In genomic region chr2:43023791-43024514, GRCh38 we compare ENCODE assay signal across 19 cellular contexts.
A peak's percentile ranks its signal among the peaks of the same experiment; 100 is the strongest.
DNase-seq lines count a peak whose midpoint lies in the region; ATAC-seq and TF ChIP-seq lines count a peak whose summit lies in the region.
"Had no signal": no experiment of that assay in that cellular context is flagged by ENCODE, and none has a peak within 500 bp of the region (broad histone marks: within the 10 kb centered on the region; RNA-seq: fewer than 3 reads in every experiment).

No MANE protein-coding gene starts in this region.

- H3K9me1 ChIP-seq in IMR-90 (ENCODE audit: insufficient read depth, low read length), result peaks cover 5% of the 10 kb centered on the region

- no peak overlapping the region for H3K9ac ChIP-seq in IMR-90 (ENCODE audit: low read depth, low read length)
- no peak overlapping the region for H3K9ac ChIP-seq in mesendoderm (ENCODE audit: low read length)
- no peak overlapping the region for H3K9ac ChIP-seq in MM.1S (ENCODE audit: low read length)

- H3K9me3 Mint-ChIP-seq in brain (peaks cover 8 to 30% (median 14%) of the 10 kb centered on the region in 5 experiments), progenitor cell of endocrine pancreas (ENCODE audit: low read depth) (no peaks in the 10 kb centered on the region)

- 94% methylated on average over 3 of the region's 6 CpGs; no CpG with 5 or more reads in 1 of the 2 experiments for WGBS in IMR-90 (ENCODE audit: extremely low coverage in 2 of 2, insufficient read length in 1 of 2), 2 experiments
- WGBS in mesendoderm (ENCODE audit: extremely low coverage, insufficient coverage, low lambda C conversion rate), result no CpG with 5 or more reads among the region's 6 CpGs

- H3K79me1 ChIP-seq in IMR-90 (ENCODE audit: low read depth in 1 of 2, low read length in 2 of 2) (peaks cover 0 to 4% of the 10 kb centered on the region in 2 experiments; a peak in 1 of 4 replicates), mesendoderm (ENCODE audit: low read length) (no peaks in the 10 kb centered on the region)

- CTCF ChIA-PET in IMR-90 (lab: Yijun Ruan, JAX), result interaction anchor here (0.6 to 1.2 kb wide), 4 partner anchors 23 to 205 kb away, joined by 3 to 4 read pairs (median 3); no protein-coding TSS in a partner anchor

- H3K36me3 Mint-ChIP-seq in brain, result peaks cover 12% of the 10 kb centered on the region
- H3K36me3 Mint-ChIP-seq in progenitor cell of endocrine pancreas (ENCODE audit: insufficient read depth), result peaks cover 1% of the 10 kb centered on the region

- peak overlapping the region; percentile 60 for H2AK9ac ChIP-seq in IMR-90 (replicated peaks; ENCODE audit: low read depth, low read length, poor library complexity)

- peaks cover 8% of the 10 kb centered on the region for H3K27me3 Mint-ChIP-seq in brain
- no peaks in the 10 kb centered on the region for H3K27me3 Mint-ChIP-seq in progenitor cell of endocrine pancreas

- ATAC-seq in IMR-90 (ENCODE audit: low read depth) (no peak), HG03280 (IDR thresholded peaks at IDR 0.05; ENCODE audit: unreplicated experiment) (no peak), Right ventricle myocardium inferior (no peak), HG03175 (IDR thresholded peaks at IDR 0.05; ENCODE audit: unreplicated experiment) (no peak)

- H2AFZ ChIP-seq in IMR-90 (replicated peaks; ENCODE audit: low read length, poor library complexity) (peak overlapping the region; percentile 80), MM.1S (ENCODE audit: low read length) (no peak overlapping the region)
- H2AFZ ChIP-seq: PC-9 had no signal

- H3K27ac ChIP-seq in IMR-90 (ENCODE audit: insufficient read depth, low read length) (no peak overlapping the region), mesendoderm (ENCODE audit: low read depth, low read length) (no peak overlapping the region), MM.1S (ENCODE audit: low read length) (no peak overlapping the region)
- H3K27ac ChIP-seq: breast epithelium, epithelial cell of prostate, left lung, PC-9 had no signal

- H3K4me2 ChIP-seq in IMR-90 (ENCODE audit: low read depth, low read length) (no peak overlapping the region), mesendoderm (ENCODE audit: low read length) (no peak overlapping the region), MM.1S (ENCODE audit: low read depth, low read length) (no peak overlapping the region)
- H3K4me2 ChIP-seq: PC-9 had no signal

- intact Hi-C loops in IMR-90 (cut with micrococcal nuclease) (loop anchor here (1.0 kb wide), 1 partner anchor 198 kb away; no protein-coding TSS in a partner anchor), Right ventricle myocardium inferior (cut with DNase I) (loop anchor here (2.0 kb wide), 1 partner anchor 203 kb away; the partner anchor contains the start of gene ZFP36L2)

- peak overlapping the region in 1 of 2 experiments; percentile 63; a peak in 1 of 4 replicates for H4K8ac ChIP-seq in IMR-90 (ENCODE audit: low read depth in 2 of 2, low read length in 2 of 2)
- no peak overlapping the region for H4K8ac ChIP-seq in mesendoderm (ENCODE audit: low read depth, low read length)

- no peak for DNase-seq in IMR-90
- no peak for DNase-seq in mesendoderm
- DNase-seq in progenitor cell of endocrine pancreas (ENCODE audit: low spot score, unreplicated experiment), result no peak
- DNase-seq in MM.1S, result no peak
- DNase-seq in Right ventricle myocardium inferior (ENCODE audit: missing footprints), result no peak
- DNase-seq: effector memory CD4-positive, alpha-beta T cell; NCI-H2227 treated with DMSO at 0.1 percent for 48 hours; NK-92 treated with Interleukin-12 subunit alpha and Interleukin-12 subunit beta, amount 100 ng/mL, for 24 hours; SHP77 treated with DMSO at 0.1 percent for 48 hours; T-helper 2 cell had no signal

- H2BK5ac ChIP-seq in IMR-90 (ENCODE audit: low read depth, low read length, poor library complexity, severe bottlenecking) (no peak overlapping the region), mesendoderm (ENCODE audit: low read length) (no peak overlapping the region)

- POLR2A ChIA-PET in IMR-90 (lab: Charles Lee; ENCODE audit: unreplicated experiment), result interaction anchor here (0.5 to 0.8 kb wide), 3 partner anchors 19 to 475 kb away, joined by 3 to 6 read pairs (median 4); no protein-coding TSS in a partner anchor

- no TSS peak for BruUV-seq in IMR-90 (replicated peaks; lab: Mats Ljungman, UMichigan)

- dilution Hi-C loops in IMR-90 (cut with HindIII; ENCODE audit: low sequenced_read_pairs, unreplicated experiment), result no loop called here

- H3K79me2 ChIP-seq in mesendoderm (ENCODE audit: control insufficient read depth, insufficient read depth, low read length) (no peaks in the 10 kb centered on the region), MM.1S (ENCODE audit: low read length) (no peaks in the 10 kb centered on the region)

- no peak for TF ChIP-seq POLR2A in IMR-90 (IDR thresholded peaks at IDR 0.05; ENCODE audit: low read depth, low read length)

- H4K91ac ChIP-seq in IMR-90 (ENCODE audit: insufficient read depth, low read depth, low read length), result peak overlapping the region; percentile 66

- no peak overlapping the region for H3K23ac ChIP-seq in IMR-90 (ENCODE audit: low read depth, low read length)
- H3K23ac ChIP-seq in mesendoderm (ENCODE audit: low read length), result no peak overlapping the region

- H3F3A ChIP-seq in MM.1S (ENCODE audit: insufficient read depth, low read length), result no peaks in the 10 kb centered on the region

- H3K4me1 ChIP-seq in IMR-90 (ENCODE audit: control insufficient read depth, insufficient read depth, low read length) (peaks cover 6% of the 10 kb centered on the region), mesendoderm (ENCODE audit: control insufficient read depth, low read depth, low read length) (no peaks in the 10 kb centered on the region), MM.1S (ENCODE audit: low read length) (no peaks in the 10 kb centered on the region)

- H3K4ac ChIP-seq in IMR-90 (ENCODE audit: low read depth, low read length), result peak overlapping the region; percentile 70; the same call in 1 of the 2 replicates
- H3K4ac ChIP-seq in mesendoderm (ENCODE audit: low read depth, low read length), result no peak overlapping the region

- H3K9me2 ChIP-seq in MM.1S (replicated peaks; ENCODE audit: insufficient read depth, low read length), result no peaks in the 10 kb centered on the region

- H3K14ac ChIP-seq in IMR-90 (replicated peaks; ENCODE audit: low read depth, low read length), result no peak overlapping the region

- H3K36me3 ChIP-seq in IMR-90 (ENCODE audit: control insufficient read depth, insufficient read depth, low read length), result no peaks in the 10 kb centered on the region
- H3K36me3 ChIP-seq in mesendoderm (ENCODE audit: control insufficient read depth, insufficient read depth, low read length), result no peaks in the 10 kb centered on the region
- H3K36me3 ChIP-seq in MM.1S (replicated peaks; ENCODE audit: insufficient read depth, low read length), result no peaks in the 10 kb centered on the region
- H3K36me3 ChIP-seq: breast epithelium, left lung had no signal

- H3K4me1 Mint-ChIP-seq in brain (peaks cover 50% of the 10 kb centered on the region), progenitor cell of endocrine pancreas (ENCODE audit: low read depth) (peaks cover 34% of the 10 kb centered on the region)

- H3K4me3 Mint-ChIP-seq in brain (no peak overlapping the region), progenitor cell of endocrine pancreas (ENCODE audit: low read depth) (no peak overlapping the region)
- H3K4me3 Mint-ChIP-seq: memory B cell had no signal

- H2BK120ac ChIP-seq in IMR-90 (ENCODE audit: low read depth, low read length), result peak overlapping the region; percentile 70
- no peak overlapping the region for H2BK120ac ChIP-seq in mesendoderm (ENCODE audit: low read depth, low read length)

- H3K27me3 ChIP-seq in IMR-90 (ENCODE audit: control insufficient read depth, insufficient read depth, low read length) (no peaks in the 10 kb centered on the region), mesendoderm (ENCODE audit: insufficient read depth, low read length, poor library complexity) (no peaks in the 10 kb centered on the region), MM.1S (replicated peaks; ENCODE audit: insufficient read depth, low read length) (no peaks in the 10 kb centered on the region)
- H3K27me3 ChIP-seq: breast epithelium, left lung had no signal

- no peak overlapping the region for H3K56ac ChIP-seq in IMR-90 (ENCODE audit: extremely low read depth, insufficient read depth, low read length)
- H3K56ac ChIP-seq in mesendoderm (ENCODE audit: low read length), result peak overlapping the region; percentile 30

- H2BK15ac ChIP-seq in IMR-90 (ENCODE audit: low read depth, low read length) (peak overlapping the region; percentile 84; the same call in 1 of the 3 replicates), mesendoderm (replicated peaks; ENCODE audit: low read depth) (no peak overlapping the region)

- H3K9me3 ChIP-seq in IMR-90 (ENCODE audit: control insufficient read depth, insufficient read depth, low read length), result peaks cover 8% of the 10 kb centered on the region; the same call in 1 of the 2 replicates
- no peaks in the 10 kb centered on the region for H3K9me3 ChIP-seq in MM.1S (replicated peaks; ENCODE audit: insufficient read depth, low read length)

- in situ Hi-C loops in IMR-90 (cut with MboI; ENCODE audit: low sequenced_read_pairs), result no loop called here

- TF ChIP-seq CTCF in IMR-90 (conservative IDR thresholded peaks at IDR 0.05; ENCODE audit: low read depth, low read length) (no peak), brain (conservative IDR thresholded peaks at IDR 0.05) (no peak), progenitor cell of endocrine pancreas (IDR thresholded peaks at IDR 0.05; ENCODE audit: unreplicated experiment) (no peak), MM.1S (IDR thresholded peaks at IDR 0.05; ENCODE audit: low read length) (no peak)

- peak overlapping the region; percentile 85 for H2AK5ac ChIP-seq in IMR-90 (ENCODE audit: low read depth, low read length)
- no peak overlapping the region for H2AK5ac ChIP-seq in mesendoderm (ENCODE audit: low read length)

- H3K27ac Mint-ChIP-seq in brain, result peak overlapping the region in 3 of 5 experiments; percentile 69 to 92 (median 87)
- peak overlapping the region; percentile 93 for H3K27ac Mint-ChIP-seq in progenitor cell of endocrine pancreas
- H3K27ac Mint-ChIP-seq: memory B cell had no signal

- H3K18ac ChIP-seq in IMR-90 (ENCODE audit: low read depth, low read length) (no peak overlapping the region; the same call in 1 of the 2 replicates), mesendoderm (ENCODE audit: low read length) (no peak overlapping the region)

- peak overlapping the region; percentile 89; the same call in 1 of the 2 replicates for H2BK20ac ChIP-seq in IMR-90 (ENCODE audit: low read depth, low read length)

- no peak for TF ChIP-seq RAD21 in IMR-90 (IDR thresholded peaks at IDR 0.05; ENCODE audit: low read length)

- H3K4me3 ChIP-seq in IMR-90 (ENCODE audit: insufficient read depth, low read depth, low read length) (no peak overlapping the region), mesendoderm (ENCODE audit: low read length) (no peak overlapping the region), MM.1S (ENCODE audit: low read length) (no peak overlapping the region)
- H3K4me3 ChIP-seq: breast epithelium, coronary artery, left lung, PC-9 had no signal

- H4K20me1 ChIP-seq in IMR-90 (ENCODE audit: insufficient read depth, low read length), result no peaks in the 10 kb centered on the region
- no peaks in the 10 kb centered on the region for H4K20me1 ChIP-seq in MM.1S (ENCODE audit: insufficient read depth, low read length)

- H4K5ac ChIP-seq in IMR-90 (ENCODE audit: low read depth, low read length) (peak overlapping the region; percentile 51; the same call in 1 of the 2 replicates), mesendoderm (ENCODE audit: low read length) (no peak overlapping the region)
